ENCODE assay signal across 8 cellular contexts in genomic region chr19:37218592-37218935, GRCh38. TPM values are rescaled to one million over a fixed set of nuclear protein-coding genes. Genes with fewer than 3 reads are reported as not detected.
DNase-seq lines count a peak whose midpoint lies in the region; ATAC-seq lines count a peak whose summit lies in the region.

No MANE protein-coding gene starts in this region.

- DNase-seq in OCI-M2 (lab: John Stamatoyannopoulos, UW; ENCODE audit: unreplicated experiment) (peak; percentile 84), cerebellar cortex (ENCODE audit: low spot score) (no peak), kidney tubule cell (ENCODE audit: low spot score) (no peak)
- DNase-seq in effector memory CD8-positive, alpha-beta T cell: no peak
- DNase-seq in naive thymus-derived CD8-positive, alpha-beta T cell: no peak

- peak overlapping the region; percentile 82 to 94 for H3K4me3 Mint-ChIP-seq in effector memory CD8-positive, alpha-beta T cell
- H3K4me3 Mint-ChIP-seq in naive thymus-derived CD8-positive, alpha-beta T cell: peak overlapping the region; percentile 86 to 100 (median 96)

- no peaks in the 10 kb centered on the region for H3K9me3 Mint-ChIP-seq in effector memory CD8-positive, alpha-beta T cell
- peaks cover 0 to 52% (median 15%) of the 10 kb centered on the region in 9 donors for H3K9me3 Mint-ChIP-seq in naive thymus-derived CD8-positive, alpha-beta T cell

- ATAC-seq in effector memory CD8-positive, alpha-beta T cell (replicated peaks): no peak
- no peak for ATAC-seq in naive thymus-derived CD8-positive, alpha-beta T cell
- no peak for ATAC-seq in GM21723 (IDR thresholded peaks at IDR 0.05; ENCODE audit: unreplicated experiment)
- ATAC-seq in GM19463 (IDR thresholded peaks at IDR 0.05; ENCODE audit: unreplicated experiment): no peak

- H3K36me3 Mint-ChIP-seq in effector memory CD8-positive, alpha-beta T cell (ENCODE audit: insufficient read depth): peaks cover 24% of the 10 kb centered on the region
- H3K36me3 Mint-ChIP-seq in naive thymus-derived CD8-positive, alpha-beta T cell: peaks cover 24 to 39% (median 36%) of the 10 kb centered on the region in 3 donors

- peak overlapping the region; percentile 90 to 97 for H3K27ac Mint-ChIP-seq in effector memory CD8-positive, alpha-beta T cell
- H3K27ac Mint-ChIP-seq in naive thymus-derived CD8-positive, alpha-beta T cell: peak overlapping the region; percentile 90 to 99 (median 95)

- H3K4me1 ChIP-seq in ES-I3 (ENCODE audit: insufficient read depth, low read length): no peaks in the 10 kb centered on the region

- no peaks in the 10 kb centered on the region for H3K9me3 ChIP-seq in ES-I3 (ENCODE audit: control insufficient read depth, insufficient read depth, low read length)

- POLR2A ChIA-PET in naive thymus-derived CD8-positive, alpha-beta T cell (lab: Charles Lee): no interaction called here

- H3K36me3 ChIP-seq in ES-I3 (ENCODE audit: insufficient read depth, low read length): no peaks in the 10 kb centered on the region

- H3K27me3 Mint-ChIP-seq in effector memory CD8-positive, alpha-beta T cell: no peaks in the 10 kb centered on the region
- H3K27me3 Mint-ChIP-seq in naive thymus-derived CD8-positive, alpha-beta T cell: no peaks in the 10 kb centered on the region

- peak overlapping the region; percentile 78 for H3K9ac ChIP-seq in ES-I3 (ENCODE audit: low read depth, low read length)

- peaks cover 23 to 34% of the 10 kb centered on the region in 2 donors for H3K4me1 Mint-ChIP-seq in effector memory CD8-positive, alpha-beta T cell (ENCODE audit: low read depth in 2 of 2)
- H3K4me1 Mint-ChIP-seq in naive thymus-derived CD8-positive, alpha-beta T cell: peaks cover 17 to 34% (median 27%) of the 10 kb centered on the region in 4 donors

RNA-seq across cellular contexts. Expression of gene ZNF383, which starts 0.6 kb away (rescaled TPM):
- 10 to 100 TPM; 33.5 to 39.8 TPM for total RNA-seq in naive thymus-derived CD8-positive, alpha-beta T cell
- 10 to 100 TPM in 2 of 3 donors, 1 to 10 TPM in 1; 8.8 to 15.1 (median 10.4) TPM for polyA plus RNA-seq in naive thymus-derived CD8-positive, alpha-beta T cell

RNA-seq across cellular contexts. Expression of gene ZNF585B, which starts 8.2 kb away (rescaled TPM):
- 10 to 100 TPM; 32.3 to 35.0 TPM for total RNA-seq in naive thymus-derived CD8-positive, alpha-beta T cell
- 10 to 100 TPM in 1 of 3 donors, 1 to 10 TPM in 2; 5.7 to 11.0 (median 6.4) TPM for polyA plus RNA-seq in naive thymus-derived CD8-positive, alpha-beta T cell

RNA-seq across cellular contexts. Expression of gene ZNF585A, which starts 46.1 kb away (rescaled TPM):
- 10 to 100 TPM; 17.1 to 23.8 TPM for total RNA-seq in naive thymus-derived CD8-positive, alpha-beta T cell
- polyA plus RNA-seq in naive thymus-derived CD8-positive, alpha-beta T cell: 10 to 100 TPM; 60.1 to 63.9 (median 61.2) TPM
